In genomic region chr13:101111894-101112293, GRCh38 we compare ENCODE assay signal across 28 cellular contexts.
"Had no signal": no experiment of that assay in that cellular context is flagged by ENCODE, and none has a peak within 500 bp of the region (broad histone marks: within the 10 kb centered on the region; RNA-seq: fewer than 3 reads in every experiment).

No MANE protein-coding gene starts in this region.

- H3K4me3 Mint-ChIP-seq: dendritic cell treated with granulocyte-macrophage colony-stimulating factor and Interleukin-4, amounts not matched to agents 40 ng/mL and 50 ng/mL, for 4 days; memory B cell; mesothelial cell of epicardium; naive thymus-derived CD4-positive, alpha-beta T cell; nephron; neural progenitor cell; stimulated activated memory B cell treated with anti-CD40 and anti-IgM and Interleukin-4, amounts not matched to agents 10 μg/mL and 1 μg/mL and 100 μg/mL, for 72 hours; type B pancreatic cell had no signal

- H3K9me3 ChIP-seq: esophagus squamous epithelium, gastrocnemius medialis, psoas muscle, sigmoid colon, spleen, testis, tibial artery had no signal

- H3K27me3 Mint-ChIP-seq: dendritic cell treated with granulocyte-macrophage colony-stimulating factor and Interleukin-4, amounts not matched to agents 40 ng/mL and 50 ng/mL, for 4 days; type B pancreatic cell had no signal

- H3K9me3 Mint-ChIP-seq: mesothelial cell of epicardium, nephron, type B pancreatic cell had no signal

- FAIRE-seq: colon, kidney had no signal

- H3K36me3 ChIP-seq: esophagus squamous epithelium, gastrocnemius medialis, neural progenitor cell, sigmoid colon, spleen had no signal

- H3K27ac ChIP-seq: esophagus squamous epithelium, gastrocnemius medialis, neural progenitor cell, psoas muscle, sigmoid colon, spleen, testis, tibial artery had no signal

- H3K4me2 ChIP-seq: neural progenitor cell had no signal

- H3K4me1 ChIP-seq: esophagus squamous epithelium, gastrocnemius medialis, psoas muscle, sigmoid colon, spleen, testis, tibial artery had no signal

- ATAC-seq: gastrocnemius medialis; left lobe of liver; naive thymus-derived CD4-positive, alpha-beta T cell; psoas muscle; right cardiac atrium; stimulated activated memory B cell treated with anti-CD40 and anti-IgM and Interleukin-4, amounts not matched to agents 10 μg/mL and 1 μg/mL and 100 μg/mL, for 72 hours; stimulated activated naive CD8-positive, alpha-beta T cell treated with anti-CD3 and anti-CD28 coated beads, Interleukin-15, Interleukin-2, amounts not matched to agents 100 U/mL and 50 U/mL, for 24 hours had no signal

- H3K4me3 ChIP-seq: esophagus squamous epithelium, gastrocnemius medialis, lung, neural progenitor cell, psoas muscle, sigmoid colon, spleen, testis, tibial artery had no signal

- H3K9ac ChIP-seq: neural progenitor cell had no signal

- H3K27ac Mint-ChIP-seq: dendritic cell treated with granulocyte-macrophage colony-stimulating factor and Interleukin-4, amounts not matched to agents 40 ng/mL and 50 ng/mL, for 4 days; memory B cell; mesothelial cell of epicardium; naive thymus-derived CD4-positive, alpha-beta T cell; nephron; stimulated activated memory B cell treated with anti-CD40 and anti-IgM and Interleukin-4, amounts not matched to agents 10 μg/mL and 1 μg/mL and 100 μg/mL, for 72 hours; type B pancreatic cell had no signal

- DNase-seq: effector CD8-positive, alpha-beta T cell; erythroblast; esophagus squamous epithelium; foreskin fibroblast; gastrocnemius medialis; head of caudate nucleus; kidney; naive thymus-derived CD4-positive, alpha-beta T cell; posterior cingulate gyrus; psoas muscle; right cardiac atrium; sigmoid colon; spleen; stimulated activated CD4-positive, alpha-beta T cell treated with anti-CD3 and anti-CD28 coated beads, Interleukin-4, amount 100 ng/mL, for 4 hours; stimulated activated naive CD8-positive, alpha-beta T cell treated with anti-CD3 and anti-CD28 coated beads, Interleukin-15, Interleukin-2, amounts not matched to agents 100 U/mL and 50 U/mL, for 24 hours; substantia nigra; testis; tibial artery had no signal

- H2AFZ ChIP-seq: neural progenitor cell had no signal

- H3K27me3 ChIP-seq: esophagus squamous epithelium, gastrocnemius medialis, neural progenitor cell, sigmoid colon, spleen, testis, tibial artery had no signal

- H3K4me1 Mint-ChIP-seq: memory B cell; naive thymus-derived CD4-positive, alpha-beta T cell; nephron; stimulated activated memory B cell treated with anti-CD40 and anti-IgM and Interleukin-4, amounts not matched to agents 10 μg/mL and 1 μg/mL and 100 μg/mL, for 72 hours had no signal

- H3K36me3 Mint-ChIP-seq: memory B cell; mesothelial cell of epicardium; naive thymus-derived CD4-positive, alpha-beta T cell; neural progenitor cell; stimulated activated memory B cell treated with anti-CD40 and anti-IgM and Interleukin-4, amounts not matched to agents 10 μg/mL and 1 μg/mL and 100 μg/mL, for 72 hours; type B pancreatic cell had no signal
